In genomic region chr16:25030420-25031131, GRCh38 we compare ENCODE assay signal across 8 cellular contexts. TPM values are rescaled to one million over a fixed set of nuclear protein-coding genes. Genes with fewer than 3 reads are reported as not detected.
DNase-seq lines count a peak whose midpoint lies in the region; ATAC-seq and TF ChIP-seq lines count a peak whose summit lies in the region.

No MANE protein-coding gene starts in this region.

- H3K36me3 Mint-ChIP-seq in activated naive CD4-positive, alpha-beta T cell treated with anti-CD3 and anti-CD28 coated beads, Interleukin-2, amount 10 ng/mL, durations not matched to agents 7 days and 5 days = no peaks in the 10 kb centered on the region

- H3K4me1 Mint-ChIP-seq in activated naive CD4-positive, alpha-beta T cell treated with anti-CD3 and anti-CD28 coated beads, Interleukin-2, amount 10 ng/mL, durations not matched to agents 7 days and 5 days = peaks cover 32% of the 10 kb centered on the region

- ATAC-seq in GM19324 (IDR thresholded peaks at IDR 0.05; ENCODE audit: low FRiP score, unreplicated experiment) = no peak

- H3K9me3 ChIP-seq in esophagus muscularis mucosa = no peaks in the 10 kb centered on the region
- H3K9me3 ChIP-seq in tibial artery = no peaks in the 10 kb centered on the region

- H3K36me3 ChIP-seq in esophagus muscularis mucosa = no peaks in the 10 kb centered on the region
- H3K36me3 ChIP-seq in tibial artery = no peaks in the 10 kb centered on the region

- no peak for TF ChIP-seq POLR2A in esophagus muscularis mucosa (IDR thresholded peaks at IDR 0.05; ENCODE audit: low read depth)

- no peak for TF ChIP-seq EP300 in esophagus muscularis mucosa (IDR thresholded peaks at IDR 0.05)

- peak; percentile 55 for DNase-seq in activated naive CD4-positive, alpha-beta T cell treated with anti-CD3 and anti-CD28 coated beads, Interleukin-2, amount 10 ng/mL, durations not matched to agents 7 days and 5 days
- DNase-seq in activated naive CD4-positive, alpha-beta T cell treated with anti-CD3 and anti-CD28 coated beads, Interleukin-2, amount 50 U/mL, for 16 hours = no peak
- DNase-seq in MV-4-11 (lab: John Stamatoyannopoulos, UW) (peak; percentile 28), esophagus muscularis mucosa (ENCODE audit: extremely low spot score) (no peak), tibial artery (no peak), OCI-M2 (lab: John Stamatoyannopoulos, UW; ENCODE audit: unreplicated experiment) (no peak), COR-L47 (lab: John Stamatoyannopoulos, UW) (no peak)

- H3K4me3 ChIP-seq in esophagus muscularis mucosa (peak overlapping the region in 3 of 4 donors; percentile 76 to 93 (median 84)), tibial artery (peak overlapping the region; percentile 75 to 82)

- peak overlapping the region; percentile 93 for H3K27ac Mint-ChIP-seq in activated naive CD4-positive, alpha-beta T cell treated with anti-CD3 and anti-CD28 coated beads, Interleukin-2, amount 10 ng/mL, durations not matched to agents 7 days and 5 days

- CTCF ChIA-PET in activated naive CD4-positive, alpha-beta T cell treated with anti-CD3 and anti-CD28 coated beads, Interleukin-2, amount 10 ng/mL, durations not matched to agents 7 days and 5 days (lab: Charles Lee) = interaction anchor here (0.7 to 1.3 kb wide), 2 partner anchors 10 to 22 kb away, joined by 3 read pairs; no protein-coding TSS in a partner anchor

- no peaks in the 10 kb centered on the region for H3K27me3 ChIP-seq in esophagus muscularis mucosa
- H3K27me3 ChIP-seq in tibial artery = no peaks in the 10 kb centered on the region

- H3K27ac ChIP-seq in esophagus muscularis mucosa (replicated peaks in 1 of 4) (peak overlapping the region in 3 of 4 donors; percentile 58 to 83 (median 73)), tibial artery (peak overlapping the region in 1 of 2 donors; percentile 50)

- peak overlapping the region; percentile 92 for H3K4me3 Mint-ChIP-seq in activated naive CD4-positive, alpha-beta T cell treated with anti-CD3 and anti-CD28 coated beads, Interleukin-2, amount 10 ng/mL, durations not matched to agents 7 days and 5 days

- intact Hi-C loops in esophagus muscularis mucosa (cut with DNase I) (no loop called here), tibial artery (cut with DNase I; ENCODE audit: low total_unique reads) (loop anchor here (5.0 kb wide), 1 partner anchor 48 kb away; no protein-coding TSS in a partner anchor)

- no peaks in the 10 kb centered on the region for H3K9me3 Mint-ChIP-seq in activated naive CD4-positive, alpha-beta T cell treated with anti-CD3 and anti-CD28 coated beads, Interleukin-2, amount 10 ng/mL, durations not matched to agents 7 days and 5 days

- H3K27me3 Mint-ChIP-seq in activated naive CD4-positive, alpha-beta T cell treated with anti-CD3 and anti-CD28 coated beads, Interleukin-2, amount 10 ng/mL, durations not matched to agents 7 days and 5 days = no peaks in the 10 kb centered on the region

- 78% methylated on average over 10 of the region's 10 CpGs for WGBS in esophagus muscularis mucosa

- TF ChIP-seq CTCF in esophagus muscularis mucosa (IDR thresholded peaks at IDR 0.05) (no peak), tibial artery (IDR thresholded peaks at IDR 0.05) (no peak)

- peaks cover 8 to 22% (median 18%) of the 10 kb centered on the region in 4 donors for H3K4me1 ChIP-seq in esophagus muscularis mucosa
- peaks cover 0 to 28% (median 15%) of the 10 kb centered on the region in 4 donors for H3K4me1 ChIP-seq in tibial artery

RNA-seq across cellular contexts. Expression of gene ARHGAP17, which starts 15.4 kb away (rescaled TPM):
- 10 to 100 TPM; 33.6 to 44.9 (median 38.4) TPM for total RNA-seq in esophagus muscularis mucosa

Comparison
In these comparisons a context has a peak if more than half of its experiments do, and no peak if none do; other contexts are left out.
1. DNase-seq: peak in activated naive CD4-positive, alpha-beta T cell treated with anti-CD3 and anti-CD28 coated beads, Interleukin-2, amount 10 ng/mL, durations not matched to agents 7 days and 5 days (single experiment) and MV-4-11 (single experiment); none in activated naive CD4-positive, alpha-beta T cell treated with anti-CD3 and anti-CD28 coated beads, Interleukin-2, amount 50 U/mL, for 16 hours (single experiment), esophagus muscularis mucosa (single experiment), tibial artery (0 of 2), OCI-M2 (single experiment) and COR-L47 (single experiment).